In the genomic region with DNA sequence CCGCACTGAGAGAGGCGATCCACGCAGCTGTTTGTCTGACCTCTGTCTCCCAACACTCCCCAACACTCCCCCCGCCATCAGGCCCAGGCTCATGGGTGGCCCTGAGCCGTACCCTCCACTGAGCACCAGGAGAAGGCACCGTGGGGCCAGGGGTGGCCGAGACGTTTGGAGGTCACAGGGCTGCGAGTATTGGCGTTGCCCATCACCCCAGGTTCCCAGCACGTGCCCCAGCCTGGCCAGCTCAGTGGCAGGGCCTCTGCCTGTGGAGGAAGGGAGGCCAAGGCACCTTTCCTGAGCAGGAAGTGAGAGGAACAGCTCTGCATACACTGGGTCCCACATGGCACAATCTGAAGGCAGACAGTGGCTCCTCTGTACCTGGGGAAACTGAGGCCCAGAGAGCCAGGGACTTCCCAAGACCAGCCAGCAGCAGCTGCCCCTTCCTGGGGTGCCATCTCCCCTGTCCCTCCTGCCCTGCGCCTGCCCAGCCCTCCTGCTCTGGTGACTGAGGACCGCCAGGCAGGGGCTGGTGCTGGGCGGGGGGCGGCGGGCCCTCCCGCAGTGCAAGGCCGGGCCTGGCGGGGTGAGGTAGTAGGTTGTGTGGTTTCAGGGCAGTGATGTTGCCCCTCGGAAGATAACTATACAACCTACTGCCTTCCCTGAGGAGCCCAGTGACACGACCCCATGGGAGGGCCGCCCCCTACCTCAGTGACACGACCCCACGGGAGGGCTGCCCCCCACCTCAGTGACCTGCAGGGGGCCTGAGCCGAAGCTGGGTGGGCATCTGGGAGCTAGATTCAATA, we compare ENCODE assay signal across 15 cellular contexts. TPM values are rescaled to one million over a fixed set of nuclear protein-coding genes. Genes with fewer than 3 reads are reported as not detected.
DNase-seq lines count a peak whose midpoint lies in the region; ATAC-seq, FAIRE-seq and TF ChIP-seq lines count a peak whose summit lies in the region.
"Had no signal": no experiment of that assay in that cellular context is flagged by ENCODE, and none has a peak within 500 bp of the region (broad histone marks: within the 10 kb centered on the region; RNA-seq: fewer than 3 reads in every experiment).

No MANE protein-coding gene starts in this region.

- H3K36me3 ChIP-seq in SK-N-MC (ENCODE audit: insufficient read depth, low read length) (peaks cover 43% of the 10 kb centered on the region), esophagus muscularis mucosa (peaks cover 10 to 58% (median 51%) of the 10 kb centered on the region in 4 donors), psoas muscle (ENCODE audit: insufficient read depth in 1 of 2, low read depth in 1 of 2) (peaks cover 3 to 45% of the 10 kb centered on the region in 2 donors)

- H3K4me1 ChIP-seq in esophagus muscularis mucosa (peaks cover 83 to 90% (median 88%) of the 10 kb centered on the region in 4 donors), psoas muscle (peaks cover 66% of the 10 kb centered on the region)

- no peak for TF ChIP-seq POLR2A in esophagus muscularis mucosa (IDR thresholded peaks at IDR 0.05; ENCODE audit: low read depth)

- TF ChIP-seq EP300 in esophagus muscularis mucosa (IDR thresholded peaks at IDR 0.05) = no peak

- no peak for DNase-seq in SK-N-MC (ENCODE audit: low read depth, low spot score)
- no peak for DNase-seq in esophagus muscularis mucosa (ENCODE audit: extremely low spot score)
- DNase-seq in psoas muscle = no peak
- DNase-seq in urothelium cell line (ENCODE audit: low spot score) = no peak
- DNase-seq in MV-4-11 (lab: John Stamatoyannopoulos, UW) = no peak
- no peak for DNase-seq in NCI-H1694 (lab: John Stamatoyannopoulos, UW)
- no peak for DNase-seq in activated effector memory CD4-positive, alpha-beta T cell treated with anti-CD3 and anti-CD28 coated beads, Interleukin-2, amount 50 U/mL, for 16 hours
- DNase-seq: activated CD4-positive, alpha-beta T cell treated with anti-CD3 and anti-CD28 coated beads for 4 hours; activated T-cell treated with anti-CD3 and anti-CD28 coated beads, Interleukin-2, amount 50 U/mL, for 24 hours; CD8-positive, alpha-beta memory T cell; endodermal cell; NCI-H1092 treated with DMSO at 0.1 percent for 48 hours; NCI-H226; stimulated activated CD4-positive, alpha-beta T cell treated with anti-CD3 and anti-CD28 coated beads, Interleukin-1b, Interleukin-23, amount 100 ng/mL, for 48 hours had no signal

- FAIRE-seq in urothelium cell line (lab: Jason Lieb, UNC) = peak; percentile 37
- FAIRE-seq: HTR-8/SVneo had no signal

- H3K27ac ChIP-seq in SK-N-MC (peak overlapping the region; percentile 31; the same call in 1 of the 2 replicates), esophagus muscularis mucosa (replicated peaks in 1 of 4) (peak overlapping the region; percentile 79 to 85 (median 82)), psoas muscle (peak overlapping the region; percentile 76)

- H3K9me3 ChIP-seq in SK-N-MC (ENCODE audit: low read depth, low read length) (no peaks in the 10 kb centered on the region), esophagus muscularis mucosa (no peaks in the 10 kb centered on the region), psoas muscle (no peaks in the 10 kb centered on the region)

- H3K4me3 ChIP-seq in SK-N-MC (no peak overlapping the region), esophagus muscularis mucosa (no peak overlapping the region), psoas muscle (no peak overlapping the region)

- no peak overlapping the region for H3K9ac ChIP-seq in SK-N-MC (ENCODE audit: insufficient read length)

- 75% methylated on average over 19 of the region's 25 CpGs for WGBS in esophagus muscularis mucosa
- 54 to 63% (median 57%) methylated on average over 16 to 25 of the region's 25 CpGs for WGBS in psoas muscle, 3 donors

- no peak for TF ChIP-seq CTCF in esophagus muscularis mucosa (IDR thresholded peaks at IDR 0.05)
- TF ChIP-seq CTCF in psoas muscle (IDR thresholded peaks at IDR 0.05) = no peak

- intact Hi-C loops in esophagus muscularis mucosa (cut with DNase I) (no loop called here), psoas muscle (cut with DNase I) (no loop called here)

- no peaks in the 10 kb centered on the region for H3K27me3 ChIP-seq in esophagus muscularis mucosa
- no peaks in the 10 kb centered on the region for H3K27me3 ChIP-seq in psoas muscle (ENCODE audit: insufficient read depth in 3 of 3, low read length in 2 of 3)

- ATAC-seq in psoas muscle = no peak

RNA-seq across cellular contexts. Expression of gene PPARA, which starts 37.0 kb away (rescaled TPM):
- total RNA-seq in esophagus muscularis mucosa (10 to 100 TPM; 17.0 to 50.9 (median 26.8) TPM), psoas muscle (10 to 100 TPM; 37.3 to 55.8 (median 46.2) TPM)
- 10 to 100 TPM; 11.0 to 30.6 (median 12.1) TPM for polyA plus RNA-seq in psoas muscle

Comparison
In these comparisons a context has a peak if more than half of its experiments do, and no peak if none do; other contexts are left out.
1. H3K27ac ChIP-seq: peak in every context shown above with its lines; median percentile 82 in esophagus muscularis mucosa; 76 in psoas muscle; 31 in SK-N-MC.